In the genomic region with DNA sequence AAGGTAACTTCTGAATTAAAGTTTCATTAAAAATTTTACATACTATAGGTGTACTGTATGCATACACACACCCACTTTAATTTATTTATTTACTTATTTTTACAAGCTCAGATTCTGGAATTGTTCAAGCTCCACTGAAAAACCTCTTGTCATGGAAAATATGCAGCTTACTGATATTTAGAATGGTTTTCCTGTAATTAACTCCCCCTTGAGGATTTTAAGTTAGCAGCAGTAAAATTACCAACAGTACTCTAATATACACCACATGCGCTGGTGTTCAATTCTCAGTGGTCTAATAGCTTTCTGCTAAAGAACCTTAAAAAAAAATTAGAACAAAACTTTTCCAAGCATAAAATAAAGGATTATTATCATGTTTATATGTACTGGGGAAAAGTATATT, we compare ENCODE assay signal across 15 cellular contexts. TPM values are rescaled to one million over a fixed set of nuclear protein-coding genes. Genes with fewer than 3 reads are reported as not detected.
DNase-seq lines count a peak whose midpoint lies in the region; ATAC-seq and TF ChIP-seq lines count a peak whose summit lies in the region.
"Had no signal": no experiment of that assay in that cellular context is flagged by ENCODE, and none has a peak within 500 bp of the region (broad histone marks: within the 10 kb centered on the region; RNA-seq: fewer than 3 reads in every experiment).

No MANE protein-coding gene starts in this region.

- DNase-seq in AG04450 (ENCODE audit: low read depth, low spot score) (no peak), KBM-7 (peak; percentile 6), iris pigment epithelial cell (ENCODE audit: low read depth) (peak; percentile 17), left colon (no peak), Peyer's patch (no peak)
- no peak for DNase-seq in activated CD4-positive, alpha-beta T cell treated with anti-CD3 and anti-CD28 coated beads, Interleukin-2, amount 10 ng/mL, durations not matched to agents 7 days and 5 days
- DNase-seq: Calu3; NCI-H2081 treated with DMSO at 0.1 percent for 48 hours; nephron progenitor cell; stimulated activated CD4-positive, alpha-beta T cell treated with anti-CD3 and anti-CD28 coated beads, Interleukin-4, amount 100 ng/mL, for 1 hour had no signal

- no peak overlapping the region for H3K4me3 Mint-ChIP-seq in activated CD4-positive, alpha-beta T cell treated with anti-CD3 and anti-CD28 coated beads, Interleukin-2, amount 10 ng/mL, durations not matched to agents 7 days and 5 days
- H3K4me3 Mint-ChIP-seq: GM23338, nephron progenitor cell had no signal

- H3K27me3 ChIP-seq in AG04450 (ENCODE audit: control insufficient read depth, insufficient read depth, low read length), result no peaks in the 10 kb centered on the region
- no peaks in the 10 kb centered on the region for H3K27me3 ChIP-seq in Peyer's patch
- H3K27me3 ChIP-seq: suprapubic skin had no signal

- H3K4me1 Mint-ChIP-seq in activated CD4-positive, alpha-beta T cell treated with anti-CD3 and anti-CD28 coated beads, Interleukin-2, amount 10 ng/mL, durations not matched to agents 7 days and 5 days, result no peaks in the 10 kb centered on the region

- H3K27ac Mint-ChIP-seq in activated CD4-positive, alpha-beta T cell treated with anti-CD3 and anti-CD28 coated beads, Interleukin-2, amount 10 ng/mL, durations not matched to agents 7 days and 5 days, result no peak overlapping the region
- H3K27ac Mint-ChIP-seq: GM23338, nephron progenitor cell had no signal

- peaks cover 0 to 6% (median 0%) of the 10 kb centered on the region in 3 donors for H3K36me3 ChIP-seq in Peyer's patch

- no peaks in the 10 kb centered on the region for H3K4me1 ChIP-seq in Peyer's patch
- H3K4me1 ChIP-seq: suprapubic skin had no signal

- CTCF ChIA-PET in AG04450 (lab: Charles Lee), result interaction anchor here (0.8 to 2.4 kb wide), 14 partner anchors 11 to 613 kb away, joined by 3 to 21 read pairs (median 3); no protein-coding TSS in a partner anchor
- CTCF ChIA-PET in activated CD4-positive, alpha-beta T cell treated with anti-CD3 and anti-CD28 coated beads, Interleukin-2, amount 10 ng/mL, durations not matched to agents 7 days and 5 days (lab: Charles Lee), result no interaction called here

- no peaks in the 10 kb centered on the region for H3K9me3 Mint-ChIP-seq in activated CD4-positive, alpha-beta T cell treated with anti-CD3 and anti-CD28 coated beads, Interleukin-2, amount 10 ng/mL, durations not matched to agents 7 days and 5 days
- H3K9me3 Mint-ChIP-seq: GM23338, nephron progenitor cell had no signal

- H3K9me3 ChIP-seq in AG04450 (ENCODE audit: control insufficient read depth, insufficient read depth, low read length), result no peaks in the 10 kb centered on the region
- H3K9me3 ChIP-seq in Peyer's patch, result no peaks in the 10 kb centered on the region
- H3K9me3 ChIP-seq: suprapubic skin had no signal

- TF ChIP-seq CTCF in AG04450 (IDR thresholded peaks at IDR 0.05; ENCODE audit: low read depth, low read length), result peak; percentile 52; the same call in 1 of the 2 replicates
- TF ChIP-seq CTCF in Peyer's patch (IDR thresholded peaks at IDR 0.05), result peak in 1 of 6 experiments; percentile 4

- ATAC-seq in SK-N-SH treated with all-trans-retinoic acid at 6 μM for 48 hours (peak; percentile 64), left colon (no peak), HG03520 (IDR thresholded peaks at IDR 0.05; ENCODE audit: unreplicated experiment) (no peak)
- ATAC-seq: GM23338 had no signal

- in situ Hi-C loops in KBM-7 (cut with MboI; ENCODE audit: low pct_unique_long_range_greater_than_20kb, low sequenced_read_pairs), result no loop called here

- H3K27ac ChIP-seq in AG04450 (ENCODE audit: low read depth, low read length) (no peak overlapping the region), Peyer's patch (peak overlapping the region in 1 of 4 donors; percentile 86)
- H3K27ac ChIP-seq: coronary artery, suprapubic skin had no signal

- H3K4me3 ChIP-seq in AG04450 (ENCODE audit: low read depth, low read length) (no peak overlapping the region), Peyer's patch (no peak overlapping the region)
- H3K4me3 ChIP-seq: coronary artery, GM23338, suprapubic skin had no signal

- TF ChIP-seq POLR2A in Peyer's patch (IDR thresholded peaks at IDR 0.05), result no peak

- POLR2A ChIA-PET in AG04450 (lab: Yijun Ruan, JAX), result interaction anchor here (1.3 kb wide), 1 partner anchor 343 kb away, joined by 3 read pairs; no protein-coding TSS in a partner anchor
- POLR2A ChIA-PET in activated CD4-positive, alpha-beta T cell treated with anti-CD3 and anti-CD28 coated beads, Interleukin-2, amount 10 ng/mL, durations not matched to agents 7 days and 5 days (lab: Charles Lee), result no interaction called here

- H3K36me3 Mint-ChIP-seq in activated CD4-positive, alpha-beta T cell treated with anti-CD3 and anti-CD28 coated beads, Interleukin-2, amount 10 ng/mL, durations not matched to agents 7 days and 5 days (ENCODE audit: low read depth), result peaks cover 9% of the 10 kb centered on the region

- intact Hi-C loops in left colon (cut with DNase I, micrococcal nuclease), result no loop called here

- H3K27me3 Mint-ChIP-seq in activated CD4-positive, alpha-beta T cell treated with anti-CD3 and anti-CD28 coated beads, Interleukin-2, amount 10 ng/mL, durations not matched to agents 7 days and 5 days, result no peaks in the 10 kb centered on the region

TF ChIP-seq in SK-N-SH treated with all-trans-retinoic acid at 6 μM for 48 hours, 23 proteins besides CTCF, POLR2A, EP300 and RAD21:
- TF ChIP-seq GLIS3 (CRISPR knock-in tag; IDR thresholded peaks at IDR 0.05) (no peak), ZFP30 (CRISPR knock-in tag; IDR thresholded peaks at IDR 0.05) (no peak), CSDC2 (CRISPR knock-in tag; IDR thresholded peaks at IDR 0.05) (no peak), BACH2 (CRISPR knock-in tag; IDR thresholded peaks at IDR 0.05; ENCODE audit: borderline replicate concordance) (no peak), ARNTL (CRISPR knock-in tag; IDR thresholded peaks at IDR 0.05; ENCODE audit: borderline replicate concordance, low read depth) (no peak), TCF4 (CRISPR knock-in tag; IDR thresholded peaks at IDR 0.05; ENCODE audit: borderline replicate concordance) (no peak), ZFP3 (CRISPR knock-in tag; IDR thresholded peaks at IDR 0.05) (no peak), ZNF70 (CRISPR knock-in tag; IDR thresholded peaks at IDR 0.05) (no peak)

RNA-seq across cellular contexts. Expression of a gene that starts 12.0 kb away (rescaled TPM):
- 3.3 TPM in 2 replicates for polyA plus RNA-seq in AG04450 (2011; rRNA removed)
- 2.9 and 3.4 TPM in 2 replicates for polyA minus RNA-seq in AG04450 (2011; rRNA and poly(A)+ RNA removed)
- total RNA-seq in left colon (10 to 100 TPM in 1 of 2 donors, 1 to 10 TPM in 1; 2.4 to 45.8 TPM), Peyer's patch (10 to 100 TPM in 3 of 4 donors, 1 to 10 TPM in 1; 3.9 to 55.3 (median 18.7) TPM)
- not detected for total RNA-seq in activated CD4-positive, alpha-beta T cell treated with anti-CD3 and anti-CD28 coated beads, Interleukin-2, amount 10 ng/mL, durations not matched to agents 7 days and 5 days
- total RNA-seq: GM23338, suprapubic skin had no signal

Comparison
In these comparisons a context has a peak if more than half of its experiments do, and no peak if none do; other contexts are left out.
1. DNase-seq: peak in KBM-7 (single experiment) and iris pigment epithelial cell (single experiment); none in AG04450 (single experiment), left colon (0 of 2), Peyer's patch (0 of 3) and activated CD4-positive, alpha-beta T cell treated with anti-CD3 and anti-CD28 coated beads, Interleukin-2, amount 10 ng/mL, durations not matched to agents 7 days and 5 days (single experiment).